Comparison of ENCODE assay signal across 8 cellular contexts in genomic region chr6:26183581-26184408, GRCh38.
DNase-seq lines count a peak whose midpoint lies in the region; ATAC-seq and TF ChIP-seq lines count a peak whose summit lies in the region.

No MANE protein-coding gene starts in this region.

- peak; percentile 88 to 90 for ATAC-seq in natural killer cell treated with Interleukin-12 subunit alpha and Interleukin-12 subunit beta and Interleukin-15 and Interleukin-18, amount 100 ng/mL, for 72 hours
- no peak for ATAC-seq in HG03039 (IDR thresholded peaks at IDR 0.05; ENCODE audit: unreplicated experiment)

- peak overlapping the region; percentile 40 to 66 for H3K4me3 ChIP-seq in foreskin fibroblast (ENCODE audit: low read depth in 1 of 2, low read length in 2 of 2)

- peak; percentile 89 for DNase-seq in A172 (ENCODE audit: low spot score)
- DNase-seq in NCI-H69 (lab: John Stamatoyannopoulos, UW) = peak; percentile 91
- DNase-seq in activated naive CD4-positive, alpha-beta T cell treated with anti-CD3 and anti-CD28 coated beads, Interleukin-2, amount 50 U/mL, for 16 hours = peak; percentile 41
- DNase-seq in foreskin fibroblast = peak; percentile 73 to 89
- DNase-seq in natural killer cell treated with Interleukin-12 subunit alpha and Interleukin-12 subunit beta and Interleukin-15 and Interleukin-18, amount 100 ng/mL, for 72 hours (ENCODE audit: low spot score) = peak; percentile 77
- DNase-seq in ureter (ENCODE audit: low spot score) = peak; percentile 64

- peak; percentile 90 for TF ChIP-seq POLR2A in GM19193 (IDR thresholded peaks at IDR 0.05; ENCODE audit: extremely low read depth, insufficient read depth, insufficient read length)

- H3K27me3 Mint-ChIP-seq in natural killer cell treated with Interleukin-12 subunit alpha and Interleukin-12 subunit beta and Interleukin-15 and Interleukin-18, amount 100 ng/mL, for 72 hours = no peaks in the 10 kb centered on the region

- H3K36me3 Mint-ChIP-seq in natural killer cell treated with Interleukin-12 subunit alpha and Interleukin-12 subunit beta and Interleukin-15 and Interleukin-18, amount 100 ng/mL, for 72 hours = no peaks in the 10 kb centered on the region

- peaks cover 37 to 50% of the 10 kb centered on the region in 2 donors for H3K4me1 Mint-ChIP-seq in natural killer cell treated with Interleukin-12 subunit alpha and Interleukin-12 subunit beta and Interleukin-15 and Interleukin-18, amount 100 ng/mL, for 72 hours (ENCODE audit: low read depth in 2 of 2)

- H3K4me3 Mint-ChIP-seq in natural killer cell treated with Interleukin-12 subunit alpha and Interleukin-12 subunit beta and Interleukin-15 and Interleukin-18, amount 100 ng/mL, for 72 hours = peak overlapping the region; percentile 98

- TF ChIP-seq CTCF in foreskin fibroblast (IDR thresholded peaks at IDR 0.05; ENCODE audit: low read depth, low read length) = no peak

- H3K9me3 Mint-ChIP-seq in natural killer cell treated with Interleukin-12 subunit alpha and Interleukin-12 subunit beta and Interleukin-15 and Interleukin-18, amount 100 ng/mL, for 72 hours = no peaks in the 10 kb centered on the region

- H3K27ac Mint-ChIP-seq in natural killer cell treated with Interleukin-12 subunit alpha and Interleukin-12 subunit beta and Interleukin-15 and Interleukin-18, amount 100 ng/mL, for 72 hours = peak overlapping the region; percentile 84 to 87

Comparison
In these comparisons a context has a peak if more than half of its experiments do, and no peak if none do; other contexts are left out.
1. DNase-seq: peak in every context shown above with its lines; median percentile 91 in NCI-H69; 89 in A172; 81 in foreskin fibroblast; 77 in natural killer cell treated with Interleukin-12 subunit alpha and Interleukin-12 subunit beta and Interleukin-15 and Interleukin-18, amount 100 ng/mL, for 72 hours; 64 in ureter; 41 in activated naive CD4-positive, alpha-beta T cell treated with anti-CD3 and anti-CD28 coated beads, Interleukin-2, amount 50 U/mL, for 16 hours.